In the genomic region with DNA sequence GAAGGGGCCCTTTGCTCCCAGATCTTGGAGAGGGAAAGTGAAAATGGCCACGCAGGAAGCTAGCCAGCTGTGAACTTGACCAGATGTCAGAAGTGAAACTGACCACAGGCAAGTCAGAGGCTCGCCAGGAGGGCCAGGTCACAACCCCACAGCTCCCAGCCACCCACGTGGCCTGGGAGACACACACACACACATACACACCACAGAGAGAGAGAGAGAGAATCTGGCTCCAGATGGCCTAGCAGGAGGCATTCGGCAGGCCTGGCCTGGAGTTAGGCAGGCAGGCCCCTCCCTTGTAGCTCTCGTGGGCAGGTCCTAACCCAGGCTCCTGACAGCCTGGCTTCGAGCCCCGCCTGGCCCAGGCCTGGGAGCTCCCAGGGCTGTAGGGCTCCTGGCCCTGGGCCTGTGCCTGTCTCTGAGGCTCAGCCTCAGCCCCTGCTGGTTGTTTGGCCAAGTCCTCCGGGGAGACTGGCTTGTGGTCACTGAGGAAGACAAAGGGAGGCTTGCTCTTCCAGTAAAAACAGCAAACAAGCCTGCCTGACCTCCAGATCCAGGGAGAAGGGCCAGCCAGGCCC, we compare ENCODE assay signal across 1 cellular context.
A peak's percentile ranks its signal among the peaks of the same experiment; 100 is the strongest.
TF ChIP-seq lines count a peak whose summit lies in the region.

No MANE protein-coding gene starts in this region.

TF ChIP-seq in K562, 482 proteins besides CTCF, POLR2A, EP300 and RAD21 (continued from another document and continues in another):
- TF ChIP-seq, protein P1, sequence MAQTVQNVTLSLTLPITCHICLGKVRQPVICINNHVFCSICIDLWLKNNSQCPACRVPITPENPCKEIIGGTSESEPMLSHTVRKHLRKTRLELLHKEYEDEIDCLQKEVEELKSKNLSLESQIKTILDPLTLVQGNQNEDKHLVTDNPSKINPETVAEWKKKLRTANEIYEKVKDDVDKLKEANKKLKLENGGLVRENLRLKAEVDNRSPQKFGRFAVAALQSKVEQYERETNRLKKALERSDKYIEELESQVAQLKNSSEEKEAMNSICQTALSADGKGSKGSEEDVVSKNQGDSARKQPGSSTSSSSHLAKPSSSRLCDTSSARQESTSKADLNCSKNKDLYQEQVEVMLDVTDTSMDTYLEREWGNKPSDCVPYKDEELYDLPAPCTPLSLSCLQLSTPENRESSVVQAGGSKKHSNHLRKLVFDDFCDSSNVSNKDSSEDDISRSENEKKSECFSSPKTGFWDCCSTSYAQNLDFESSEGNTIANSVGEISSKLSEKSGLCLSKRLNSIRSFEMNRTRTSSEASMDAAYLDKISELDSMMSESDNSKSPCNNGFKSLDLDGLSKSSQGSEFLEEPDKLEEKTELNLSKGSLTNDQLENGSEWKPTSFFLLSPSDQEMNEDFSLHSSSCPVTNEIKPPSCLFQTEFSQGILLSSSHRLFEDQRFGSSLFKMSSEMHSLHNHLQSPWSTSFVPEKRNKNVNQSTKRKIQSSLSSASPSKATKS (CRISPR knock-in tag; IDR thresholded peaks at IDR 0.05), result no peak
- TF ChIP-seq, protein P2, sequence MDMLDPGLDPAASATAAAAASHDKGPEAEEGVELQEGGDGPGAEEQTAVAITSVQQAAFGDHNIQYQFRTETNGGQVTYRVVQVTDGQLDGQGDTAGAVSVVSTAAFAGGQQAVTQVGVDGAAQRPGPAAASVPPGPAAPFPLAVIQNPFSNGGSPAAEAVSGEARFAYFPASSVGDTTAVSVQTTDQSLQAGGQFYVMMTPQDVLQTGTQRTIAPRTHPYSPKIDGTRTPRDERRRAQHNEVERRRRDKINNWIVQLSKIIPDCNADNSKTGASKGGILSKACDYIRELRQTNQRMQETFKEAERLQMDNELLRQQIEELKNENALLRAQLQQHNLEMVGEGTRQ (CRISPR knock-in tag; IDR thresholded peaks at IDR 0.05), result peak; percentile 70
- no peak for TF ChIP-seq NEUROD1 (IDR thresholded peaks at IDR 0.05; ENCODE audit: borderline replicate concordance, low read depth, low read length, partially characterized antibody)
- TF ChIP-seq RNF2 (IDR thresholded peaks at IDR 0.05), result peak; percentile 46; the same call in 1 of the 2 replicates
- TF ChIP-seq, protein P3, sequence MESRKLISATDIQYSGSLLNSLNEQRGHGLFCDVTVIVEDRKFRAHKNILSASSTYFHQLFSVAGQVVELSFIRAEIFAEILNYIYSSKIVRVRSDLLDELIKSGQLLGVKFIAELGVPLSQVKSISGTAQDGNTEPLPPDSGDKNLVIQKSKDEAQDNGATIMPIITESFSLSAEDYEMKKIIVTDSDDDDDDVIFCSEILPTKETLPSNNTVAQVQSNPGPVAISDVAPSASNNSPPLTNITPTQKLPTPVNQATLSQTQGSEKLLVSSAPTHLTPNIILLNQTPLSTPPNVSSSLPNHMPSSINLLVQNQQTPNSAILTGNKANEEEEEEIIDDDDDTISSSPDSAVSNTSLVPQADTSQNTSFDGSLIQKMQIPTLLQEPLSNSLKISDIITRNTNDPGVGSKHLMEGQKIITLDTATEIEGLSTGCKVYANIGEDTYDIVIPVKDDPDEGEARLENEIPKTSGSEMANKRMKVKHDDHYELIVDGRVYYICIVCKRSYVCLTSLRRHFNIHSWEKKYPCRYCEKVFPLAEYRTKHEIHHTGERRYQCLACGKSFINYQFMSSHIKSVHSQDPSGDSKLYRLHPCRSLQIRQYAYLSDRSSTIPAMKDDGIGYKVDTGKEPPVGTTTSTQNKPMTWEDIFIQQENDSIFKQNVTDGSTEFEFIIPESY (CRISPR knock-in tag; IDR thresholded peaks at IDR 0.05), result no peak
- TF ChIP-seq TAF7 (tag; IDR thresholded peaks at IDR 0.05), result 0 out of 2 replicates have a peak, but pooled peaks have one; percentile 23
- TF ChIP-seq, protein P4, sequence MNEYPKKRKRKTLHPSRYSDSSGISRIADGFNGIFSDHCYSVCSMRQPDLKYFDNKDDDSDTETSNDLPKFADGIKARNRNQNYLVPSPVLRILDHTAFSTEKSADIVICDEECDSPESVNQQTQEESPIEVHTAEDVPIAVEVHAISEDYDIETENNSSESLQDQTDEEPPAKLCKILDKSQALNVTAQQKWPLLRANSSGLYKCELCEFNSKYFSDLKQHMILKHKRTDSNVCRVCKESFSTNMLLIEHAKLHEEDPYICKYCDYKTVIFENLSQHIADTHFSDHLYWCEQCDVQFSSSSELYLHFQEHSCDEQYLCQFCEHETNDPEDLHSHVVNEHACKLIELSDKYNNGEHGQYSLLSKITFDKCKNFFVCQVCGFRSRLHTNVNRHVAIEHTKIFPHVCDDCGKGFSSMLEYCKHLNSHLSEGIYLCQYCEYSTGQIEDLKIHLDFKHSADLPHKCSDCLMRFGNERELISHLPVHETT (CRISPR knock-in tag; conservative IDR thresholded peaks at IDR 0.05 in 1 of 2, IDR thresholded peaks at IDR 0.05 in 1 of 2), result peak in 1 of 2 experiments; percentile 76; a peak in 2 of 4 replicates
- TF ChIP-seq ZNF644 (tag; IDR thresholded peaks at IDR 0.05; ENCODE audit: low read depth), result no peak
- no peak for TF ChIP-seq FOXK1 (CRISPR knock-in tag; IDR thresholded peaks at IDR 0.05; ENCODE audit: borderline replicate concordance)
- no peak for TF ChIP-seq NCOA1 (IDR thresholded peaks at IDR 0.05; ENCODE audit: low read depth)
- no peak for TF ChIP-seq MECOM (CRISPR knock-in tag; IDR thresholded peaks at IDR 0.05)
- TF ChIP-seq NFXL1 (CRISPR knock-in tag; IDR thresholded peaks at IDR 0.05), result no peak
- no peak for TF ChIP-seq OTX1 (CRISPR knock-in tag; IDR thresholded peaks at IDR 0.05)
- TF ChIP-seq GTF2E2 (tag; IDR thresholded peaks at IDR 0.05), result peak; percentile 46; the same call in 1 of the 2 replicates
- TF ChIP-seq, protein P5, sequence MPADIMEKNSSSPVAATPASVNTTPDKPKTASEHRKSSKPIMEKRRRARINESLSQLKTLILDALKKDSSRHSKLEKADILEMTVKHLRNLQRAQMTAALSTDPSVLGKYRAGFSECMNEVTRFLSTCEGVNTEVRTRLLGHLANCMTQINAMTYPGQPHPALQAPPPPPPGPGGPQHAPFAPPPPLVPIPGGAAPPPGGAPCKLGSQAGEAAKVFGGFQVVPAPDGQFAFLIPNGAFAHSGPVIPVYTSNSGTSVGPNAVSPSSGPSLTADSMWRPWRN (IDR thresholded peaks at IDR 0.05; ENCODE audit: low read depth), result peak; percentile 18; the same call in 1 of the 2 replicates
- TF ChIP-seq, protein P6, sequence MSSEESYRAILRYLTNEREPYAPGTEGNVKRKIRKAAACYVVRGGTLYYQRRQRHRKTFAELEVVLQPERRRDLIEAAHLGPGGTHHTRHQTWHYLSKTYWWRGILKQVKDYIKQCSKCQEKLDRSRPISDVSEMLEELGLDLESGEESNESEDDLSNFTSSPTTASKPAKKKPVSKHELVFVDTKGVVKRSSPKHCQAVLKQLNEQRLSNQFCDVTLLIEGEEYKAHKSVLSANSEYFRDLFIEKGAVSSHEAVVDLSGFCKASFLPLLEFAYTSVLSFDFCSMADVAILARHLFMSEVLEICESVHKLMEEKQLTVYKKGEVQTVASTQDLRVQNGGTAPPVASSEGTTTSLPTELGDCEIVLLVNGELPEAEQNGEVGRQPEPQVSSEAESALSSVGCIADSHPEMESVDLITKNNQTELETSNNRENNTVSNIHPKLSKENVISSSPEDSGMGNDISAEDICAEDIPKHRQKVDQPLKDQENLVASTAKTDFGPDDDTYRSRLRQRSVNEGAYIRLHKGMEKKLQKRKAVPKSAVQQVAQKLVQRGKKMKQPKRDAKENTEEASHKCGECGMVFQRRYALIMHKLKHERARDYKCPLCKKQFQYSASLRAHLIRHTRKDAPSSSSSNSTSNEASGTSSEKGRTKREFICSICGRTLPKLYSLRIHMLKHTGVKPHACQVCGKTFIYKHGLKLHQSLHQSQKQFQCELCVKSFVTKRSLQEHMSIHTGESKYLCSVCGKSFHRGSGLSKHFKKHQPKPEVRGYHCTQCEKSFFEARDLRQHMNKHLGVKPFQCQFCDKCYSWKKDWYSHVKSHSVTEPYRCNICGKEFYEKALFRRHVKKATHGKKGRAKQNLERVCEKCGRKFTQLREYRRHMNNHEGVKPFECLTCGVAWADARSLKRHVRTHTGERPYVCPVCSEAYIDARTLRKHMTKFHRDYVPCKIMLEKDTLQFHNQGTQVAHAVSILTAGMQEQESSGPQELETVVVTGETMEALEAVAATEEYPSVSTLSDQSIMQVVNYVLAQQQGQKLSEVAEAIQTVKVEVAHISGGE (CRISPR knock-in tag; IDR thresholded peaks at IDR 0.05), result peak in 1 of 3 experiments; percentile 37; a peak in 1 of 6 replicates
- no peak for TF ChIP-seq ZNF444 (CRISPR knock-in tag; IDR thresholded peaks at IDR 0.05)
- TF ChIP-seq, protein P7, sequence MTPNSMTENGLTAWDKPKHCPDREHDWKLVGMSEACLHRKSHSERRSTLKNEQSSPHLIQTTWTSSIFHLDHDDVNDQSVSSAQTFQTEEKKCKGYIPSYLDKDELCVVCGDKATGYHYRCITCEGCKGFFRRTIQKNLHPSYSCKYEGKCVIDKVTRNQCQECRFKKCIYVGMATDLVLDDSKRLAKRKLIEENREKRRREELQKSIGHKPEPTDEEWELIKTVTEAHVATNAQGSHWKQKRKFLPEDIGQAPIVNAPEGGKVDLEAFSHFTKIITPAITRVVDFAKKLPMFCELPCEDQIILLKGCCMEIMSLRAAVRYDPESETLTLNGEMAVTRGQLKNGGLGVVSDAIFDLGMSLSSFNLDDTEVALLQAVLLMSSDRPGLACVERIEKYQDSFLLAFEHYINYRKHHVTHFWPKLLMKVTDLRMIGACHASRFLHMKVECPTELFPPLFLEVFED (CRISPR knock-in tag; conservative IDR thresholded peaks at IDR 0.05), result no peak
- TF ChIP-seq POLR2G (IDR thresholded peaks at IDR 0.05; ENCODE audit: low read depth, low read length), result peak; percentile 58
- TF ChIP-seq, protein P8, sequence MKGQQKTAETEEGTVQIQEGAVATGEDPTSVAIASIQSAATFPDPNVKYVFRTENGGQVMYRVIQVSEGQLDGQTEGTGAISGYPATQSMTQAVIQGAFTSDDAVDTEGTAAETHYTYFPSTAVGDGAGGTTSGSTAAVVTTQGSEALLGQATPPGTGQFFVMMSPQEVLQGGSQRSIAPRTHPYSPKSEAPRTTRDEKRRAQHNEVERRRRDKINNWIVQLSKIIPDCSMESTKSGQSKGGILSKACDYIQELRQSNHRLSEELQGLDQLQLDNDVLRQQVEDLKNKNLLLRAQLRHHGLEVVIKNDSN (CRISPR knock-in tag; IDR thresholded peaks at IDR 0.05), result peak; percentile 89
- TF ChIP-seq, protein P9, sequence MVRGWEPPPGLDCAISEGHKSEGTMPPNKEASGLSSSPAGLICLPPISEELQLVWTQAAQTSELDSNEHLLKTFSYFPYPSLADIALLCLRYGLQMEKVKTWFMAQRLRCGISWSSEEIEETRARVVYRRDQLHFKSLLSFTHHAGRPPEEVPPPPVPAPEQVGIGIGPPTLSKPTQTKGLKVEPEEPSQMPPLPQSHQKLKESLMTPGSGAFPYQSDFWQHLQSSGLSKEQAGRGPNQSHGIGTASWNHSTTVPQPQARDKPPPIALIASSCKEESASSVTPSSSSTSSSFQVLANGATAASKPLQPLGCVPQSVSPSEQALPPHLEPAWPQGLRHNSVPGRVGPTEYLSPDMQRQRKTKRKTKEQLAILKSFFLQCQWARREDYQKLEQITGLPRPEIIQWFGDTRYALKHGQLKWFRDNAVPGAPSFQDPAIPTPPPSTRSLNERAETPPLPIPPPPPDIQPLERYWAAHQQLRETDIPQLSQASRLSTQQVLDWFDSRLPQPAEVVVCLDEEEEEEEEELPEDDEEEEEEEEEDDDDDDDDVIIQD (CRISPR knock-in tag; IDR thresholded peaks at IDR 0.05), result no peak
- 0 out of 2 replicates have a peak, but pooled peaks have one; percentile 21 for TF ChIP-seq FOSL1 (tag; conservative IDR thresholded peaks at IDR 0.05)
- no peak for TF ChIP-seq MTA2 (IDR thresholded peaks at IDR 0.05; ENCODE audit: low read depth)
- peak; percentile 64 for TF ChIP-seq PHF20 (IDR thresholded peaks at IDR 0.05; ENCODE audit: partially characterized antibody)
- TF ChIP-seq, protein P10, sequence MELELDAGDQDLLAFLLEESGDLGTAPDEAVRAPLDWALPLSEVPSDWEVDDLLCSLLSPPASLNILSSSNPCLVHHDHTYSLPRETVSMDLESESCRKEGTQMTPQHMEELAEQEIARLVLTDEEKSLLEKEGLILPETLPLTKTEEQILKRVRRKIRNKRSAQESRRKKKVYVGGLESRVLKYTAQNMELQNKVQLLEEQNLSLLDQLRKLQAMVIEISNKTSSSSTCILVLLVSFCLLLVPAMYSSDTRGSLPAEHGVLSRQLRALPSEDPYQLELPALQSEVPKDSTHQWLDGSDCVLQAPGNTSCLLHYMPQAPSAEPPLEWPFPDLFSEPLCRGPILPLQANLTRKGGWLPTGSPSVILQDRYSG (tag; conservative IDR thresholded peaks at IDR 0.05; ENCODE audit: low read depth), result 0 out of 2 replicates have a peak, but pooled peaks have one; percentile 80
- no peak for TF ChIP-seq FUS (optimal IDR thresholded peaks at IDR 0.05; ENCODE audit: low read depth, low read length)
- TF ChIP-seq, protein P11, sequence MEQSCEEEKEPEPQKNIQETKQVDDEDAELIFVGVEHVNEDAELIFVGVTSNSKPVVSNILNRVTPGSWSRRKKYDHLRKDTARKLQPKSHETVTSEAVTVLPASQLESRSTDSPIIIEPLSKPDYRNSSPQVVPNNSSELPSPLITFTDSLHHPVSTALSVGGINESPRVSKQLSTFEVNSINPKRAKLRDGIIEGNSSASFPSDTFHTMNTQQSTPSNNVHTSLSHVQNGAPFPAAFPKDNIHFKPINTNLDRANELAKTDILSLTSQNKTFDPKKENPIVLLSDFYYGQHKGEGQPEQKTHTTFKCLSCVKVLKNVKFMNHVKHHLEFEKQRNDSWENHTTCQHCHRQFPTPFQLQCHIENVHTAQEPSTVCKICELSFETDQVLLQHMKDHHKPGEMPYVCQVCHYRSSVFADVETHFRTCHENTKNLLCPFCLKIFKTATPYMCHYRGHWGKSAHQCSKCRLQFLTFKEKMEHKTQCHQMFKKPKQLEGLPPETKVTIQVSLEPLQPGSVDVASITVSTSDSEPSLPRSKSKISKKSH (CRISPR knock-in tag; IDR thresholded peaks at IDR 0.05), result no peak
- TF ChIP-seq, protein P12, sequence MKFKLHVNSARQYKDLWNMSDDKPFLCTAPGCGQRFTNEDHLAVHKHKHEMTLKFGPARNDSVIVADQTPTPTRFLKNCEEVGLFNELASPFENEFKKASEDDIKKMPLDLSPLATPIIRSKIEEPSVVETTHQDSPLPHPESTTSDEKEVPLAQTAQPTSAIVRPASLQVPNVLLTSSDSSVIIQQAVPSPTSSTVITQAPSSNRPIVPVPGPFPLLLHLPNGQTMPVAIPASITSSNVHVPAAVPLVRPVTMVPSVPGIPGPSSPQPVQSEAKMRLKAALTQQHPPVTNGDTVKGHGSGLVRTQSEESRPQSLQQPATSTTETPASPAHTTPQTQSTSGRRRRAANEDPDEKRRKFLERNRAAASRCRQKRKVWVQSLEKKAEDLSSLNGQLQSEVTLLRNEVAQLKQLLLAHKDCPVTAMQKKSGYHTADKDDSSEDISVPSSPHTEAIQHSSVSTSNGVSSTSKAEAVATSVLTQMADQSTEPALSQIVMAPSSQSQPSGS (CRISPR knock-in tag; IDR thresholded peaks at IDR 0.05), result no peak
- TF ChIP-seq NBN (IDR thresholded peaks at IDR 0.05; ENCODE audit: low read depth), result no peak
- TF ChIP-seq RB1 (IDR thresholded peaks at IDR 0.05; ENCODE audit: low read depth), result no peak
- TF ChIP-seq ZNF57 (CRISPR knock-in tag; IDR thresholded peaks at IDR 0.05), result no peak
- peak; percentile 89 for TF ChIP-seq ZNF584 (CRISPR knock-in tag; IDR thresholded peaks at IDR 0.05; ENCODE audit: low read depth)
- TF ChIP-seq SMARCC2 (IDR thresholded peaks at IDR 0.05; ENCODE audit: low read depth), result no peak
- TF ChIP-seq PHF8 (IDR thresholded peaks at IDR 0.05; ENCODE audit: borderline replicate concordance, low read length), result no peak; the same call in 1 of the 2 replicates
- TF ChIP-seq, protein P13, sequence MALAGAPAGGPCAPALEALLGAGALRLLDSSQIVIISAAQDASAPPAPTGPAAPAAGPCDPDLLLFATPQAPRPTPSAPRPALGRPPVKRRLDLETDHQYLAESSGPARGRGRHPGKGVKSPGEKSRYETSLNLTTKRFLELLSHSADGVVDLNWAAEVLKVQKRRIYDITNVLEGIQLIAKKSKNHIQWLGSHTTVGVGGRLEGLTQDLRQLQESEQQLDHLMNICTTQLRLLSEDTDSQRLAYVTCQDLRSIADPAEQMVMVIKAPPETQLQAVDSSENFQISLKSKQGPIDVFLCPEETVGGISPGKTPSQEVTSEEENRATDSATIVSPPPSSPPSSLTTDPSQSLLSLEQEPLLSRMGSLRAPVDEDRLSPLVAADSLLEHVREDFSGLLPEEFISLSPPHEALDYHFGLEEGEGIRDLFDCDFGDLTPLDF (CRISPR knock-in tag; IDR thresholded peaks at IDR 0.05), result no peak
